In genomic region chr16:66561381-66562080, GRCh38 we compare ENCODE assay signal across 20 cellular contexts. TPM values are rescaled to one million over a fixed set of nuclear protein-coding genes. Genes with fewer than 3 reads are reported as not detected.
DNase-seq lines count a peak whose midpoint lies in the region; ATAC-seq and FAIRE-seq lines count a peak whose summit lies in the region.
"Had no signal": no experiment of that assay in that cellular context is flagged by ENCODE, and none has a peak within 500 bp of the region (broad histone marks: within the 10 kb centered on the region; RNA-seq: fewer than 3 reads in every experiment).

No MANE protein-coding gene starts in this region.

- no peaks in the 10 kb centered on the region for H3K9me3 Mint-ChIP-seq in activated naive CD4-positive, alpha-beta T cell treated with anti-CD3 and anti-CD28 coated beads, Interleukin-2, amount 50 U/mL, for 24 hours
- no peaks in the 10 kb centered on the region for H3K9me3 Mint-ChIP-seq in activated naive CD8-positive, alpha-beta T cell treated with anti-CD3 and anti-CD28 coated beads, Interleukin-2, amount 50 U/mL, for 24 hours

- no peaks in the 10 kb centered on the region for H3K9me3 ChIP-seq in small intestine (ENCODE audit: control insufficient read depth, low read depth)
- H3K9me3 ChIP-seq: left ventricle myocardium inferior, SK-N-SH had no signal

- H3K27ac Mint-ChIP-seq in activated naive CD4-positive, alpha-beta T cell treated with anti-CD3 and anti-CD28 coated beads, Interleukin-2, amount 50 U/mL, for 24 hours, result peak overlapping the region; percentile 64
- peak overlapping the region; percentile 32 for H3K27ac Mint-ChIP-seq in activated naive CD8-positive, alpha-beta T cell treated with anti-CD3 and anti-CD28 coated beads, Interleukin-2, amount 50 U/mL, for 24 hours
- H3K27ac Mint-ChIP-seq: progenitor cell of endocrine pancreas had no signal

- ATAC-seq in activated naive CD8-positive, alpha-beta T cell treated with anti-CD3 and anti-CD28 coated beads, Interleukin-2, amount 50 U/mL, for 24 hours, result no peak
- ATAC-seq: foreskin keratinocyte, K562 had no signal

- H3K27ac ChIP-seq in small intestine (ENCODE audit: low read depth in 1 of 2, low read length in 1 of 2), result no peak overlapping the region
- H3K27ac ChIP-seq: C4-2B, foreskin keratinocyte, left ventricle myocardium inferior had no signal

- H3K4me1 Mint-ChIP-seq in activated naive CD4-positive, alpha-beta T cell treated with anti-CD3 and anti-CD28 coated beads, Interleukin-2, amount 50 U/mL, for 24 hours, result peaks cover 60% of the 10 kb centered on the region
- H3K4me1 Mint-ChIP-seq in activated naive CD8-positive, alpha-beta T cell treated with anti-CD3 and anti-CD28 coated beads, Interleukin-2, amount 50 U/mL, for 24 hours, result peaks cover 54% of the 10 kb centered on the region

- H3K36me3 ChIP-seq in small intestine (ENCODE audit: control insufficient read depth in 2 of 2, insufficient read depth in 2 of 2, low read length in 2 of 2), result peaks cover 2 to 10% of the 10 kb centered on the region in 2 donors

- H3K4me1 ChIP-seq in small intestine (ENCODE audit: control insufficient read depth in 2 of 2, insufficient read depth in 1 of 2, low read depth in 1 of 2, low read length in 1 of 2), result no peaks in the 10 kb centered on the region
- H3K4me1 ChIP-seq: foreskin keratinocyte had no signal

- no peak overlapping the region for H3K4me3 Mint-ChIP-seq in activated naive CD4-positive, alpha-beta T cell treated with anti-CD3 and anti-CD28 coated beads, Interleukin-2, amount 50 U/mL, for 24 hours
- no peak overlapping the region for H3K4me3 Mint-ChIP-seq in activated naive CD8-positive, alpha-beta T cell treated with anti-CD3 and anti-CD28 coated beads, Interleukin-2, amount 50 U/mL, for 24 hours

- 66 to 90% (median 82%) methylated on average over 3 of the region's 3 CpGs for WGBS in small intestine, 3 donors

- H3K27me3 Mint-ChIP-seq in activated naive CD4-positive, alpha-beta T cell treated with anti-CD3 and anti-CD28 coated beads, Interleukin-2, amount 50 U/mL, for 24 hours, result no peaks in the 10 kb centered on the region
- H3K27me3 Mint-ChIP-seq in activated naive CD8-positive, alpha-beta T cell treated with anti-CD3 and anti-CD28 coated beads, Interleukin-2, amount 50 U/mL, for 24 hours, result no peaks in the 10 kb centered on the region
- H3K27me3 Mint-ChIP-seq: progenitor cell of endocrine pancreas had no signal

- no peak for DNase-seq in activated naive CD4-positive, alpha-beta T cell treated with anti-CD3 and anti-CD28 coated beads, Interleukin-2, amount 50 U/mL, for 16 hours
- DNase-seq in OCI-M1 (lab: John Stamatoyannopoulos, UW) (peak; percentile 21), small intestine (peak; percentile 33), hippocampal formation (lab: John Stamatoyannopoulos, UW) (no peak), NCI-H1694 (lab: John Stamatoyannopoulos, UW) (no peak)
- no peak for DNase-seq in activated naive CD8-positive, alpha-beta T cell treated with anti-CD3 and anti-CD28 coated beads, Interleukin-2, amount 50 U/mL, for 24 hours
- no peak for DNase-seq in stimulated activated CD4-positive, alpha-beta T cell treated with anti-CD3 and anti-CD28 coated beads, Interleukin-4, amount 100 ng/mL, for 24 hours
- DNase-seq: activated CD4-positive, CD25-positive, alpha-beta regulatory T cell; activated gamma-delta T cell treated with Interleukin-2 at 50 U/mL for 16 hours; foreskin keratinocyte; left ventricle myocardium inferior; NCI-H1694 treated with DMSO at 0.1 percent for 48 hours; NCI-H526 treated with DMSO at 0.1 percent for 48 hours; SK-N-SH had no signal

- H3K36me3 Mint-ChIP-seq in activated naive CD4-positive, alpha-beta T cell treated with anti-CD3 and anti-CD28 coated beads, Interleukin-2, amount 50 U/mL, for 24 hours, result peaks cover 2% of the 10 kb centered on the region
- peaks cover 47% of the 10 kb centered on the region for H3K36me3 Mint-ChIP-seq in activated naive CD8-positive, alpha-beta T cell treated with anti-CD3 and anti-CD28 coated beads, Interleukin-2, amount 50 U/mL, for 24 hours (ENCODE audit: low read depth)

- FAIRE-seq in small intestine (lab: Jason Lieb, UNC), result no peak
- FAIRE-seq: astrocyte, H54, K562 had no signal

- no peak overlapping the region for H3K4me3 ChIP-seq in small intestine (ENCODE audit: low read depth in 1 of 2, low read length in 2 of 2)
- H3K4me3 ChIP-seq: K562, left ventricle myocardium inferior had no signal

- H3K27me3 ChIP-seq in small intestine (ENCODE audit: control insufficient read depth in 2 of 2, insufficient read depth in 2 of 2, low read length in 2 of 2), result no peaks in the 10 kb centered on the region
- H3K27me3 ChIP-seq: foreskin keratinocyte had no signal

RNA-seq across cellular contexts. Expression of gene CMTM1, which starts 4.7 kb away (rescaled TPM):
- under 1 TPM in 1 of 3 donors, not detected in 2; 0.36 TPM for polyA plus RNA-seq in small intestine

RNA-seq across cellular contexts. Expression of gene CKLF, which starts 9.2 kb away (rescaled TPM):
- 10 to 100 TPM; 26.8 to 55.1 (median 44.0) TPM for polyA plus RNA-seq in small intestine

RNA-seq across cellular contexts. Expression of gene TK2, which starts 11.6 kb away (rescaled TPM):
- polyA plus RNA-seq in small intestine, result 10 to 100 TPM in 2 of 3 donors, 1 to 10 TPM in 1; 9.2 to 14.1 (median 11.2) TPM

RNA-seq across cellular contexts. Expression of gene CMTM2, which starts 17.7 kb away (rescaled TPM):
- under 1 TPM in 1 of 3 donors, not detected in 2; 0.07 TPM for polyA plus RNA-seq in small intestine
- polyA plus RNA-seq: foreskin keratinocyte, K562, SK-N-SH had no signal

RNA-seq across cellular contexts. Expression of gene CMTM3, which starts 43.0 kb away (rescaled TPM):
- 10 to 100 TPM in 1 of 3 donors, 1 to 10 TPM in 2; 2.2 to 12.8 (median 9.2) TPM for polyA plus RNA-seq in small intestine

Comparison
In these comparisons a context has a peak if more than half of its experiments do, and no peak if none do; other contexts are left out.
1. DNase-seq: peak in OCI-M1 (single experiment) and small intestine (single experiment); none in activated naive CD4-positive, alpha-beta T cell treated with anti-CD3 and anti-CD28 coated beads, Interleukin-2, amount 50 U/mL, for 16 hours (single experiment), activated naive CD8-positive, alpha-beta T cell treated with anti-CD3 and anti-CD28 coated beads, Interleukin-2, amount 50 U/mL, for 24 hours (single experiment), stimulated activated CD4-positive, alpha-beta T cell treated with anti-CD3 and anti-CD28 coated beads, Interleukin-4, amount 100 ng/mL, for 24 hours (single experiment), hippocampal formation (0 of 2) and NCI-H1694 (single experiment).